2 cellular contexts compared by ENCODE assay signal in genomic region chr19:9324584-9324962, GRCh38.
TF ChIP-seq lines count a peak whose summit lies in the region.

No MANE protein-coding gene starts in this region.

TF ChIP-seq in SK-N-SH, 30 proteins besides CTCF, POLR2A, EP300 and RAD21:
- TF ChIP-seq, protein P1, sequence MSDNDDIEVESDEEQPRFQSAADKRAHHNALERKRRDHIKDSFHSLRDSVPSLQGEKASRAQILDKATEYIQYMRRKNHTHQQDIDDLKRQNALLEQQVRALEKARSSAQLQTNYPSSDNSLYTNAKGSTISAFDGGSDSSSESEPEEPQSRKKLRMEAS (IDR thresholded peaks at IDR 0.05; ENCODE audit: low read depth) = no peak
- TF ChIP-seq EZH2phosphoT487 (IDR thresholded peaks at IDR 0.05; ENCODE audit: borderline replicate concordance, low read depth) (no peak), RXRA (IDR thresholded peaks at IDR 0.05; ENCODE audit: borderline replicate concordance, low read depth) (no peak), TAF1 (IDR thresholded peaks at IDR 0.05; ENCODE audit: borderline replicate concordance, low read depth, low read length) (no peak), FOXJ3 (CRISPR knock-in tag; IDR thresholded peaks at IDR 0.05) (no peak), GABPA (IDR thresholded peaks at IDR 0.05; ENCODE audit: low read depth) (no peak), TEAD4 (IDR thresholded peaks at IDR 0.05; ENCODE audit: borderline replicate concordance, insufficient read depth) (no peak), POLR2AphosphoS5 (IDR thresholded peaks at IDR 0.05; ENCODE audit: low read depth, low read length) (no peak), FOSL2 (IDR thresholded peaks at IDR 0.05; ENCODE audit: borderline replicate concordance, low read depth) (no peak), TCF12 (IDR thresholded peaks at IDR 0.05) (no peak), SIN3A (IDR thresholded peaks at IDR 0.05; ENCODE audit: borderline replicate concordance, low read depth, low read length) (no peak), NFIC (IDR thresholded peaks at IDR 0.05; ENCODE audit: borderline replicate concordance) (no peak), SMC3 (IDR thresholded peaks at IDR 0.05; ENCODE audit: low read depth, low read length) (no peak), YY1 (IDR thresholded peaks at IDR 0.05; ENCODE audit: low read depth) (no peak), ELF1 (IDR thresholded peaks at IDR 0.05) (no peak), JUND (IDR thresholded peaks at IDR 0.05) (no peak), MEF2A (IDR thresholded peaks at IDR 0.05; ENCODE audit: borderline replicate concordance, low read depth) (no peak)
- TF ChIP-seq, protein P2, sequence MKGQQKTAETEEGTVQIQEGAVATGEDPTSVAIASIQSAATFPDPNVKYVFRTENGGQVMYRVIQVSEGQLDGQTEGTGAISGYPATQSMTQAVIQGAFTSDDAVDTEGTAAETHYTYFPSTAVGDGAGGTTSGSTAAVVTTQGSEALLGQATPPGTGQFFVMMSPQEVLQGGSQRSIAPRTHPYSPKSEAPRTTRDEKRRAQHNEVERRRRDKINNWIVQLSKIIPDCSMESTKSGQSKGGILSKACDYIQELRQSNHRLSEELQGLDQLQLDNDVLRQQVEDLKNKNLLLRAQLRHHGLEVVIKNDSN (IDR thresholded peaks at IDR 0.05; ENCODE audit: borderline replicate concordance, low read depth) = no peak
- TF ChIP-seq, protein P3, sequence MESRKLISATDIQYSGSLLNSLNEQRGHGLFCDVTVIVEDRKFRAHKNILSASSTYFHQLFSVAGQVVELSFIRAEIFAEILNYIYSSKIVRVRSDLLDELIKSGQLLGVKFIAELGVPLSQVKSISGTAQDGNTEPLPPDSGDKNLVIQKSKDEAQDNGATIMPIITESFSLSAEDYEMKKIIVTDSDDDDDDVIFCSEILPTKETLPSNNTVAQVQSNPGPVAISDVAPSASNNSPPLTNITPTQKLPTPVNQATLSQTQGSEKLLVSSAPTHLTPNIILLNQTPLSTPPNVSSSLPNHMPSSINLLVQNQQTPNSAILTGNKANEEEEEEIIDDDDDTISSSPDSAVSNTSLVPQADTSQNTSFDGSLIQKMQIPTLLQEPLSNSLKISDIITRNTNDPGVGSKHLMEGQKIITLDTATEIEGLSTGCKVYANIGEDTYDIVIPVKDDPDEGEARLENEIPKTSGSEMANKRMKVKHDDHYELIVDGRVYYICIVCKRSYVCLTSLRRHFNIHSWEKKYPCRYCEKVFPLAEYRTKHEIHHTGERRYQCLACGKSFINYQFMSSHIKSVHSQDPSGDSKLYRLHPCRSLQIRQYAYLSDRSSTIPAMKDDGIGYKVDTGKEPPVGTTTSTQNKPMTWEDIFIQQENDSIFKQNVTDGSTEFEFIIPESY (IDR thresholded peaks at IDR 0.05; ENCODE audit: borderline replicate concordance, low read depth) = no peak
- TF ChIP-seq, protein P4, sequence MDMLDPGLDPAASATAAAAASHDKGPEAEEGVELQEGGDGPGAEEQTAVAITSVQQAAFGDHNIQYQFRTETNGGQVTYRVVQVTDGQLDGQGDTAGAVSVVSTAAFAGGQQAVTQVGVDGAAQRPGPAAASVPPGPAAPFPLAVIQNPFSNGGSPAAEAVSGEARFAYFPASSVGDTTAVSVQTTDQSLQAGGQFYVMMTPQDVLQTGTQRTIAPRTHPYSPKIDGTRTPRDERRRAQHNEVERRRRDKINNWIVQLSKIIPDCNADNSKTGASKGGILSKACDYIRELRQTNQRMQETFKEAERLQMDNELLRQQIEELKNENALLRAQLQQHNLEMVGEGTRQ (IDR thresholded peaks at IDR 0.05; ENCODE audit: borderline replicate concordance, low read depth, low read length) = no peak
TF ChIP-seq in SK-N-SH: peak in this region for 0.

TF ChIP-seq in SK-N-SH treated with all-trans-retinoic acid at 6 μM for 48 hours, 23 proteins besides CTCF, POLR2A, EP300 and RAD21:
- TF ChIP-seq ZC3H10 (CRISPR knock-in tag; IDR thresholded peaks at IDR 0.05) (no peak), RARB (CRISPR knock-in tag; IDR thresholded peaks at IDR 0.05) (no peak), ZNF565 (CRISPR knock-in tag; conservative IDR thresholded peaks at IDR 0.05; ENCODE audit: low read depth) (no peak), TCF4 (CRISPR knock-in tag; IDR thresholded peaks at IDR 0.05; ENCODE audit: borderline replicate concordance) (no peak), PPARA (CRISPR knock-in tag; IDR thresholded peaks at IDR 0.05; ENCODE audit: borderline replicate concordance) (no peak), ZNF70 (CRISPR knock-in tag; IDR thresholded peaks at IDR 0.05) (no peak), SNAI2 (CRISPR knock-in tag; IDR thresholded peaks at IDR 0.05) (no peak)
- TF ChIP-seq, protein P5, sequence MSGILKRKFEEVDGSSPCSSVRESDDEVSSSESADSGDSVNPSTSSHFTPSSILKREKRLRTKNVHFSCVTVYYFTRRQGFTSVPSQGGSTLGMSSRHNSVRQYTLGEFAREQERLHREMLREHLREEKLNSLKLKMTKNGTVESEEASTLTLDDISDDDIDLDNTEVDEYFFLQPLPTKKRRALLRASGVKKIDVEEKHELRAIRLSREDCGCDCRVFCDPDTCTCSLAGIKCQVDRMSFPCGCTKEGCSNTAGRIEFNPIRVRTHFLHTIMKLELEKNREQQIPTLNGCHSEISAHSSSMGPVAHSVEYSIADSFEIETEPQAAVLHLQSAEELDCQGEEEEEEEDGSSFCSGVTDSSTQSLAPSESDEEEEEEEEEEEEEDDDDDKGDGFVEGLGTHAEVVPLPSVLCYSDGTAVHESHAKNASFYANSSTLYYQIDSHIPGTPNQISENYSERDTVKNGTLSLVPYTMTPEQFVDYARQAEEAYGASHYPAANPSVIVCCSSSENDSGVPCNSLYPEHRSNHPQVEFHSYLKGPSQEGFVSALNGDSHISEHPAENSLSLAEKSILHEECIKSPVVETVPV (CRISPR knock-in tag; IDR thresholded peaks at IDR 0.05) = no peak
- TF ChIP-seq, protein P6, sequence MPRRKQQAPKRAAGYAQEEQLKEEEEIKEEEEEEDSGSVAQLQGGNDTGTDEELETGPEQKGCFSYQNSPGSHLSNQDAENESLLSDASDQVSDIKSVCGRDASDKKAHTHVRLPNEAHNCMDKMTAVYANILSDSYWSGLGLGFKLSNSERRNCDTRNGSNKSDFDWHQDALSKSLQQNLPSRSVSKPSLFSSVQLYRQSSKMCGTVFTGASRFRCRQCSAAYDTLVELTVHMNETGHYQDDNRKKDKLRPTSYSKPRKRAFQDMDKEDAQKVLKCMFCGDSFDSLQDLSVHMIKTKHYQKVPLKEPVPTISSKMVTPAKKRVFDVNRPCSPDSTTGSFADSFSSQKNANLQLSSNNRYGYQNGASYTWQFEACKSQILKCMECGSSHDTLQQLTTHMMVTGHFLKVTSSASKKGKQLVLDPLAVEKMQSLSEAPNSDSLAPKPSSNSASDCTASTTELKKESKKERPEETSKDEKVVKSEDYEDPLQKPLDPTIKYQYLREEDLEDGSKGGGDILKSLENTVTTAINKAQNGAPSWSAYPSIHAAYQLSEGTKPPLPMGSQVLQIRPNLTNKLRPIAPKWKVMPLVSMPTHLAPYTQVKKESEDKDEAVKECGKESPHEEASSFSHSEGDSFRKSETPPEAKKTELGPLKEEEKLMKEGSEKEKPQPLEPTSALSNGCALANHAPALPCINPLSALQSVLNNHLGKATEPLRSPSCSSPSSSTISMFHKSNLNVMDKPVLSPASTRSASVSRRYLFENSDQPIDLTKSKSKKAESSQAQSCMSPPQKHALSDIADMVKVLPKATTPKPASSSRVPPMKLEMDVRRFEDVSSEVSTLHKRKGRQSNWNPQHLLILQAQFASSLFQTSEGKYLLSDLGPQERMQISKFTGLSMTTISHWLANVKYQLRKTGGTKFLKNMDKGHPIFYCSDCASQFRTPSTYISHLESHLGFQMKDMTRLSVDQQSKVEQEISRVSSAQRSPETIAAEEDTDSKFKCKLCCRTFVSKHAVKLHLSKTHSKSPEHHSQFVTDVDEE (CRISPR knock-in tag; IDR thresholded peaks at IDR 0.05) = no peak
